Comparison of ENCODE assay signal across 1 cellular context in the genomic region with DNA sequence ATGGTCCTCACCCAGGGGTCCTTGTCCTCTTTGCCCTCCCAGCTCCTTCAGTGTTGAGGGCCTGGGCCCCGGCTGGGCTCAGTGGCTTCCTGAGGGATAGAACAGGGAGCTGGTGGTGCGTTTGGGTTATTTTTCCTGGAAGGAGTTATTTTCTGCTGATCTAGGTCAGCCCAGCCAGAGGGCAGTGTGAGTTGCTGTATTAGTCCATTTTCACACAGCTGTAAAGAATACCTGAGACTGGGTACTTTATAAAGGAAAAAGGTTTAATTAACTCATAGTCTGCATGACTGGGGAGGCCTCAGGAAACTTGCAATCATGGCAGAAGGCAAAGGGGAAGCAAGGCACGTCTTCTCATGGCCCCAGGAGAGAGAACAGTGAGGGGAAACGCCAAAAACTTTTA.
TF ChIP-seq lines count a peak whose summit lies in the region.

No MANE protein-coding gene starts in this region.

TF ChIP-seq in GM23338, 12 proteins besides CTCF, POLR2A, EP300 and RAD21 (continued from another document):
- TF ChIP-seq, protein P1, sequence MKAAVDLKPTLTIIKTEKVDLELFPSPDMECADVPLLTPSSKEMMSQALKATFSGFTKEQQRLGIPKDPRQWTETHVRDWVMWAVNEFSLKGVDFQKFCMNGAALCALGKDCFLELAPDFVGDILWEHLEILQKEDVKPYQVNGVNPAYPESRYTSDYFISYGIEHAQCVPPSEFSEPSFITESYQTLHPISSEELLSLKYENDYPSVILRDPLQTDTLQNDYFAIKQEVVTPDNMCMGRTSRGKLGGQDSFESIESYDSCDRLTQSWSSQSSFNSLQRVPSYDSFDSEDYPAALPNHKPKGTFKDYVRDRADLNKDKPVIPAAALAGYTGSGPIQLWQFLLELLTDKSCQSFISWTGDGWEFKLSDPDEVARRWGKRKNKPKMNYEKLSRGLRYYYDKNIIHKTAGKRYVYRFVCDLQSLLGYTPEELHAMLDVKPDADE (IDR thresholded peaks at IDR 0.05), result no peak
